In the genomic region with DNA sequence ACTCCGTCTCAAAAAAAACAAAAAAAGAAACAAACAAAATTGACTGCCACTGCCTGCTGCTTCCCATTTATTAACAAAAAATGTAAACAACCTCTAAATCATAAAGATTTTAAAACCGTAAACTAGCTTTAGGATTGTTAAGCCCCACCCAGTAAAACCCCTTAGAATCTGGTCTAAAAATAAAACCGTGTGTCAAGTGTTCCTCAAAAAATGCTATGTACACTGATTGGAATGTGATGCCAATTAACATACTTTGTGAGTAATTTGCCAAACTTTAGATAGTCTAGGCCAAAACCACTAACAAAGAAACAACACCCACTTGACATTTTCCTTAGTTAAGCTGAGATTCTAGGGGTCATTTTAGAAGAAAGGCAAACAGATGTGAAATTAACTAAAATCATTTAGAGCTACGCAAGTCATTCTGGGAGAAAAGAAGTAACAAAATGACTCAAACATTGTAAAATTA, we compare ENCODE assay signal across 11 cellular contexts. TPM values are rescaled to one million over a fixed set of nuclear protein-coding genes. Genes with fewer than 3 reads are reported as not detected.
DNase-seq lines count a peak whose midpoint lies in the region; ATAC-seq and TF ChIP-seq lines count a peak whose summit lies in the region.
"Had no signal": no experiment of that assay in that cellular context is flagged by ENCODE, and none has a peak within 500 bp of the region (broad histone marks: within the 10 kb centered on the region; RNA-seq: fewer than 3 reads in every experiment).

No MANE protein-coding gene starts in this region.

- no peak overlapping the region for H3K9ac ChIP-seq in Karpas-422 (ENCODE audit: low read length)
- H3K9ac ChIP-seq: parathyroid adenoma had no signal

- no peaks in the 10 kb centered on the region for H3K27me3 Mint-ChIP-seq in activated naive CD8-positive, alpha-beta T cell treated with anti-CD3 and anti-CD28 coated beads, Interleukin-2, amount 50 U/mL, for 24 hours

- TF ChIP-seq POLR2A in tibial nerve (IDR thresholded peaks at IDR 0.05), result no peak

- TF ChIP-seq CTCF in cardiac muscle cell (IDR thresholded peaks at IDR 0.05; ENCODE audit: low read depth, low read length), result no peak
- TF ChIP-seq CTCF in tibial nerve (IDR thresholded peaks at IDR 0.05), result no peak

- H3K27ac ChIP-seq in cardiac muscle cell (peak overlapping the region; percentile 82), tibial nerve (peak overlapping the region; percentile 21 to 98 (median 46)), Karpas-422 (ENCODE audit: low read length) (no peak overlapping the region)
- H3K27ac ChIP-seq: parathyroid adenoma had no signal

- H3K4me1 Mint-ChIP-seq in activated naive CD8-positive, alpha-beta T cell treated with anti-CD3 and anti-CD28 coated beads, Interleukin-2, amount 50 U/mL, for 24 hours, result peaks cover 68% of the 10 kb centered on the region

- H4K20me1 ChIP-seq in Karpas-422 (ENCODE audit: insufficient read depth, low read depth, low read length), result peaks cover 20% of the 10 kb centered on the region

- H2AFZ ChIP-seq in Karpas-422 (ENCODE audit: low read length), result no peak overlapping the region
- H2AFZ ChIP-seq: parathyroid adenoma had no signal

- H3K4me1 ChIP-seq in cardiac muscle cell (ENCODE audit: low read depth) (peaks cover 26% of the 10 kb centered on the region), tibial nerve (peaks cover 3 to 82% (median 47%) of the 10 kb centered on the region in 4 donors), Karpas-422 (ENCODE audit: low read length) (peaks cover 39% of the 10 kb centered on the region)

- H3K36me3 ChIP-seq in cardiac muscle cell, result no peaks in the 10 kb centered on the region
- H3K36me3 ChIP-seq in tibial nerve, result no peaks in the 10 kb centered on the region
- no peaks in the 10 kb centered on the region for H3K36me3 ChIP-seq in Karpas-422 (ENCODE audit: insufficient read depth, low read length)

- peak; percentile 45 to 60 for DNase-seq in cardiac muscle cell (ENCODE audit: low read depth in 1 of 2, low spot score in 1 of 2)
- DNase-seq in cardiac septum (ENCODE audit: low spot score), result no peak
- DNase-seq in activated naive CD8-positive, alpha-beta T cell treated with anti-CD3 and anti-CD28 coated beads, Interleukin-2, amount 50 U/mL, for 24 hours, result no peak
- peak; percentile 49 for DNase-seq in kidney tubule cell (ENCODE audit: low spot score)
- no peak for DNase-seq in tibial nerve (ENCODE audit: low spot score in 2 of 2)
- DNase-seq in Karpas-422, result no peak
- DNase-seq in putamen (ENCODE audit: low spot score), result no peak
- DNase-seq: NCI-H774, substantia nigra had no signal

- H3K4me2 ChIP-seq in Karpas-422 (ENCODE audit: low read depth, low read length, poor library complexity, severe bottlenecking), result no peak overlapping the region

- H3K4me3 ChIP-seq in cardiac muscle cell, result no peak overlapping the region
- no peak overlapping the region for H3K4me3 ChIP-seq in tibial nerve
- no peak overlapping the region for H3K4me3 ChIP-seq in Karpas-422 (ENCODE audit: low read length)

- H3K9me3 Mint-ChIP-seq in activated naive CD8-positive, alpha-beta T cell treated with anti-CD3 and anti-CD28 coated beads, Interleukin-2, amount 50 U/mL, for 24 hours, result no peaks in the 10 kb centered on the region

- intact Hi-C loops in cardiac septum (cut with DNase I), result no loop called here

- ATAC-seq in activated naive CD8-positive, alpha-beta T cell treated with anti-CD3 and anti-CD28 coated beads, Interleukin-2, amount 50 U/mL, for 24 hours, result peak; percentile 38
- no peak for ATAC-seq in HG02642 (IDR thresholded peaks at IDR 0.05; ENCODE audit: poor library complexity, unreplicated experiment)

- peaks cover 100% of the 10 kb centered on the region for H3K79me2 ChIP-seq in Karpas-422 (ENCODE audit: low read length)

- TF ChIP-seq EP300 in tibial nerve (IDR thresholded peaks at IDR 0.05), result no peak

- 21% methylated on average over 4 of the region's 4 CpGs for WGBS in tibial nerve, 2 donors

- H3K9me2 ChIP-seq in Karpas-422 (replicated peaks; ENCODE audit: insufficient read depth, low read length), result no peaks in the 10 kb centered on the region

- H3K9me3 ChIP-seq in cardiac muscle cell (ENCODE audit: low read depth), result no peaks in the 10 kb centered on the region
- no peaks in the 10 kb centered on the region for H3K9me3 ChIP-seq in tibial nerve
- H3K9me3 ChIP-seq in Karpas-422 (ENCODE audit: low read length), result no peaks in the 10 kb centered on the region

- H3K27me3 ChIP-seq in cardiac muscle cell, result no peaks in the 10 kb centered on the region
- no peaks in the 10 kb centered on the region for H3K27me3 ChIP-seq in tibial nerve
- H3K27me3 ChIP-seq in Karpas-422 (ENCODE audit: low read length), result no peaks in the 10 kb centered on the region

- peak overlapping the region; percentile 52 for H3K4me3 Mint-ChIP-seq in activated naive CD8-positive, alpha-beta T cell treated with anti-CD3 and anti-CD28 coated beads, Interleukin-2, amount 50 U/mL, for 24 hours

- H3K36me3 Mint-ChIP-seq in activated naive CD8-positive, alpha-beta T cell treated with anti-CD3 and anti-CD28 coated beads, Interleukin-2, amount 50 U/mL, for 24 hours (ENCODE audit: low read depth), result peaks cover 15% of the 10 kb centered on the region

- peak overlapping the region; percentile 83 for H3K27ac Mint-ChIP-seq in activated naive CD8-positive, alpha-beta T cell treated with anti-CD3 and anti-CD28 coated beads, Interleukin-2, amount 50 U/mL, for 24 hours

RNA-seq across cellular contexts. Expression of a gene that starts 5.3 kb away (rescaled TPM):
- 104 and 153 TPM in 2 replicates for total RNA-seq in cardiac muscle cell
- 82.8 and 97.0 TPM in 2 replicates for polyA plus RNA-seq in cardiac muscle cell
- total RNA-seq in cardiac septum, result 118 TPM
- total RNA-seq in tibial nerve, result 100 to 1,000 TPM; 106 to 136 (median 121) TPM
- 71.5 and 89.5 TPM in 2 replicates for total RNA-seq in Karpas-422 (2014; rRNA removed; shearing (Covaris generic); ENCODE audit: low replicate concordance)

Comparison
In these comparisons a context has a peak if more than half of its experiments do, and no peak if none do; other contexts are left out.
1. DNase-seq: peak in cardiac muscle cell (2 of 2) and kidney tubule cell (single experiment); none in cardiac septum (single experiment), activated naive CD8-positive, alpha-beta T cell treated with anti-CD3 and anti-CD28 coated beads, Interleukin-2, amount 50 U/mL, for 24 hours (single experiment), tibial nerve (0 of 2), Karpas-422 (single experiment) and putamen (single experiment).